1 cellular context compared by ENCODE assay signal in the genomic region with DNA sequence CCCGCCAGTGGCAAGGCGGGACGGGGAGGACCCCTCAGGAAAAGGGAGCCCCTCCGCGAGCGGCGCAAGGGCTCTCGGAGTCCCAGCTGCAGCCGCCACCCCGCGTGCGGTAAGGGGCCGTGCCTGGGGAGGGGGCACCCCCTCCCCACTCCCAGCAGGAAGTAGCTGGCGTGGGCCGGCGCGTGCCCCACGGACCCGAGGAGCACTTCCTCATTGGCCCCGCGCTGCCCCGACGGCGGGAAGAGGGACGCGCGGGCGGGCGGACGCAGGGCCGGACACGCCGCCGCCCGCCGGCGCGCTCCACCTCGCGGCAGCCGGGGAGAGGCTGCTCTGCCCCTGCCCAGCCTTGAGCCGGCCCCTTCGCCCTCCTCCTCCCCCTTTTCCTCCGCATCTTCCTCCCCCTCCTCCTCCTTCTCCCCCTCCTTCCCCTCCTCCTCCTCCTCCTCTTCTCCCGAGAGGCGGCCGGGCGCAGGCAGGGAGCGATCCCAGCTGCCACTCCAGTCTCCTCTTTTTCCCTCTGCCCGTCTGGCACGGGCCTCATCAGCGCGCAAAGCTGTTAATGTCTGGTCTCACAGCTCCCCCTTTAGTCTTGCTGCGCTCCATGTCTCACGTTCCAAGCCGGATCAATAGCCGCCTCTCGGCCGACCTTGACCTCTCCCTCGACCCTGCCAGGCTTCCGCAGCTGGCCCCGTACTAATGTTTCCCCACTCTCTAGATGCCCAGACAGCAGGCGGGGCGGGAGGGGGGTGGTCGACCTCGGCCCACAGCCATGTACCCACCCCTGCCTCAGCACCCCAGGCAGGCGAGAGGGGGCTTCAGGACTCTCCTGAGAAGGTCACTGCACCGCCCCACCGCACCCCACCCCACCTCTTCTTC.
A peak's percentile ranks its signal among the peaks of the same experiment; 100 is the strongest.
TF ChIP-seq lines count a peak whose summit lies in the region.

No MANE protein-coding gene starts in this region.

TF ChIP-seq in A549, 52 proteins besides CTCF, POLR2A, EP300 and RAD21 (continued from another document):
- TF ChIP-seq, protein P1, sequence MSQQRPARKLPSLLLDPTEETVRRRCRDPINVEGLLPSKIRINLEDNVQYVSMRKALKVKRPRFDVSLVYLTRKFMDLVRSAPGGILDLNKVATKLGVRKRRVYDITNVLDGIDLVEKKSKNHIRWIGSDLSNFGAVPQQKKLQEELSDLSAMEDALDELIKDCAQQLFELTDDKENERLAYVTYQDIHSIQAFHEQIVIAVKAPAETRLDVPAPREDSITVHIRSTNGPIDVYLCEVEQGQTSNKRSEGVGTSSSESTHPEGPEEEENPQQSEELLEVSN (IDR thresholded peaks at IDR 0.05; ENCODE audit: borderline replicate concordance, low read depth), result peak; percentile 84
- TF ChIP-seq FOSB (CRISPR knock-in tag; IDR thresholded peaks at IDR 0.05) (no peak), ESRRA (IDR thresholded peaks at IDR 0.05; ENCODE audit: borderline replicate concordance, low read length) (peak; percentile 48; the same call in 1 of the 2 replicates)
